In genomic region chr6:151051164-151051563, GRCh38 we compare ENCODE assay signal across 22 cellular contexts.
DNase-seq lines count a peak whose midpoint lies in the region; ATAC-seq and TF ChIP-seq lines count a peak whose summit lies in the region.
"Had no signal": no experiment of that assay in that cellular context is flagged by ENCODE, and none has a peak within 500 bp of the region (broad histone marks: within the 10 kb centered on the region; RNA-seq: fewer than 3 reads in every experiment).

No MANE protein-coding gene starts in this region.

- peaks cover 3% of the 10 kb centered on the region for H3K79me1 ChIP-seq in trophoblast cell (ENCODE audit: low read length)

- no peak overlapping the region for H3K4ac ChIP-seq in trophoblast cell (ENCODE audit: low read depth, low read length)

- no peak overlapping the region for H3K4me2 ChIP-seq in trophoblast cell (ENCODE audit: low read length)
- H3K4me2 ChIP-seq: BLaER1, KMS-11 had no signal

- in situ Hi-C loops in Panc1 (cut with HindIII; ENCODE audit: low pct_unique_long_range_greater_than_20kb, low sequenced_read_pairs), result no loop called here

- peak; percentile 30 for ATAC-seq in activated CD8-positive, alpha-beta T cell treated with anti-CD3 and anti-CD28 coated beads for 36 hours
- ATAC-seq in activated CD8-positive, alpha-beta T cell treated with anti-CD3 and anti-CD28 coated beads, Interleukin-2, amount 10 ng/mL, durations not matched to agents 7 days and 5 days, result no peak
- ATAC-seq in Panc1, result no peak

- CTCF ChIA-PET in activated CD8-positive, alpha-beta T cell treated with anti-CD3 and anti-CD28 coated beads for 36 hours (lab: Charles Lee), result interaction anchor here (0.8 kb wide), 1 partner anchor 25 kb away, joined by 3 read pairs; no protein-coding TSS in a partner anchor
- CTCF ChIA-PET in activated CD8-positive, alpha-beta T cell treated with anti-CD3 and anti-CD28 coated beads, Interleukin-2, amount 10 ng/mL, durations not matched to agents 7 days and 5 days (lab: Charles Lee), result interaction anchor here (1.0 kb wide), 1 partner anchor 37 kb away, joined by 3 read pairs; no protein-coding TSS in a partner anchor
- CTCF ChIA-PET in Panc1 (lab: Charles Lee), result no interaction called here

- peak overlapping the region; percentile 12 for H3K27ac Mint-ChIP-seq in activated CD8-positive, alpha-beta T cell treated with anti-CD3 and anti-CD28 coated beads for 36 hours
- no peak overlapping the region for H3K27ac Mint-ChIP-seq in activated CD8-positive, alpha-beta T cell treated with anti-CD3 and anti-CD28 coated beads, Interleukin-2, amount 10 ng/mL, durations not matched to agents 7 days and 5 days
- H3K27ac Mint-ChIP-seq: IgD-negative memory B cell had no signal

- no peak overlapping the region for H4K91ac ChIP-seq in trophoblast cell (ENCODE audit: low read depth, low read length)

- H3K4me3 Mint-ChIP-seq in activated CD8-positive, alpha-beta T cell treated with anti-CD3 and anti-CD28 coated beads for 36 hours, result no peak overlapping the region
- no peak overlapping the region for H3K4me3 Mint-ChIP-seq in activated CD8-positive, alpha-beta T cell treated with anti-CD3 and anti-CD28 coated beads, Interleukin-2, amount 10 ng/mL, durations not matched to agents 7 days and 5 days
- H3K4me3 Mint-ChIP-seq: CD4-positive, CD25-positive, alpha-beta regulatory T cell; IgD-negative memory B cell had no signal

- no peak overlapping the region for H3K18ac ChIP-seq in trophoblast cell (ENCODE audit: low read length)

- H2BK12ac ChIP-seq in trophoblast cell (ENCODE audit: low read length), result no peak overlapping the region

- H3K4me1 Mint-ChIP-seq in activated CD8-positive, alpha-beta T cell treated with anti-CD3 and anti-CD28 coated beads for 36 hours (ENCODE audit: low read depth), result peaks cover 4% of the 10 kb centered on the region
- H3K4me1 Mint-ChIP-seq in activated CD8-positive, alpha-beta T cell treated with anti-CD3 and anti-CD28 coated beads, Interleukin-2, amount 10 ng/mL, durations not matched to agents 7 days and 5 days (ENCODE audit: low read depth), result no peaks in the 10 kb centered on the region
- H3K4me1 Mint-ChIP-seq: IgD-negative memory B cell had no signal

- H4K8ac ChIP-seq in trophoblast cell (ENCODE audit: low read depth, low read length), result no peak overlapping the region

- H3K27me3 Mint-ChIP-seq in activated CD8-positive, alpha-beta T cell treated with anti-CD3 and anti-CD28 coated beads for 36 hours, result no peaks in the 10 kb centered on the region
- H3K27me3 Mint-ChIP-seq in activated CD8-positive, alpha-beta T cell treated with anti-CD3 and anti-CD28 coated beads, Interleukin-2, amount 10 ng/mL, durations not matched to agents 7 days and 5 days (ENCODE audit: low read depth), result no peaks in the 10 kb centered on the region
- H3K27me3 Mint-ChIP-seq: CD4-positive, CD25-positive, alpha-beta regulatory T cell; IgD-negative memory B cell had no signal

- H3K9me3 ChIP-seq in Panc1 (ENCODE audit: control insufficient read depth, insufficient read depth, low read depth, low read length) (no peaks in the 10 kb centered on the region; the same call in 1 of the 2 replicates), colonic mucosa (no peaks in the 10 kb centered on the region), trophoblast cell (ENCODE audit: insufficient read depth, low read depth, low read length) (no peaks in the 10 kb centered on the region)
- H3K9me3 ChIP-seq: Peyer's patch had no signal

- peaks cover 5% of the 10 kb centered on the region for H3K9me3 Mint-ChIP-seq in activated CD8-positive, alpha-beta T cell treated with anti-CD3 and anti-CD28 coated beads for 36 hours
- H3K9me3 Mint-ChIP-seq in activated CD8-positive, alpha-beta T cell treated with anti-CD3 and anti-CD28 coated beads, Interleukin-2, amount 10 ng/mL, durations not matched to agents 7 days and 5 days (ENCODE audit: insufficient read depth), result no peaks in the 10 kb centered on the region

- H3K36me3 ChIP-seq in Panc1 (ENCODE audit: control insufficient read depth, insufficient read depth, low read length) (no peaks in the 10 kb centered on the region), colonic mucosa (no peaks in the 10 kb centered on the region), trophoblast cell (ENCODE audit: control insufficient read depth in 1 of 2, insufficient read depth in 2 of 2, low read length in 2 of 2) (peaks cover 4 to 24% of the 10 kb centered on the region in 2 experiments)
- H3K36me3 ChIP-seq: Peyer's patch had no signal

- no peak overlapping the region for H2BK5ac ChIP-seq in trophoblast cell (ENCODE audit: low read depth, low read length, poor library complexity)

- no peak for TF ChIP-seq CTCF in activated CD8-positive, alpha-beta T cell treated with anti-CD3 and anti-CD28 coated beads for 36 hours (IDR thresholded peaks at IDR 0.05)
- no peak for TF ChIP-seq CTCF in Panc1 (IDR thresholded peaks at IDR 0.05)
- TF ChIP-seq CTCF in colonic mucosa (IDR thresholded peaks at IDR 0.05), result no peak
- TF ChIP-seq CTCF in lower leg skin (IDR thresholded peaks at IDR 0.05), result no peak

- TF ChIP-seq POLR2A in lower leg skin (IDR thresholded peaks at IDR 0.05), result no peak

- no peak overlapping the region for H2AFZ ChIP-seq in trophoblast cell (ENCODE audit: insufficient read depth, low read length, poor library complexity)

- H3K23ac ChIP-seq in trophoblast cell (ENCODE audit: low read length), result no peak overlapping the region

- no peaks in the 10 kb centered on the region for H3K27me3 ChIP-seq in Panc1 (ENCODE audit: control insufficient read depth, insufficient read depth, low read length)
- no peaks in the 10 kb centered on the region for H3K27me3 ChIP-seq in colonic mucosa
- no peaks in the 10 kb centered on the region for H3K27me3 ChIP-seq in trophoblast cell (ENCODE audit: insufficient read depth, low read length)
- H3K27me3 ChIP-seq: BLaER1, Peyer's patch had no signal

- POLR2A ChIA-PET in activated CD8-positive, alpha-beta T cell treated with anti-CD3 and anti-CD28 coated beads for 36 hours (lab: Charles Lee), result no interaction called here
- POLR2A ChIA-PET in activated CD8-positive, alpha-beta T cell treated with anti-CD3 and anti-CD28 coated beads, Interleukin-2, amount 10 ng/mL, durations not matched to agents 7 days and 5 days (lab: Charles Lee), result no interaction called here
- POLR2A ChIA-PET in Panc1 (lab: Charles Lee), result no interaction called here

- peaks cover 59% of the 10 kb centered on the region for H3K36me3 Mint-ChIP-seq in activated CD8-positive, alpha-beta T cell treated with anti-CD3 and anti-CD28 coated beads for 36 hours (ENCODE audit: low read depth)
- peaks cover 29% of the 10 kb centered on the region for H3K36me3 Mint-ChIP-seq in activated CD8-positive, alpha-beta T cell treated with anti-CD3 and anti-CD28 coated beads, Interleukin-2, amount 10 ng/mL, durations not matched to agents 7 days and 5 days (ENCODE audit: low read depth)

- no CpG with 5 or more reads among the region's 6 CpGs for WGBS in trophoblast cell (ENCODE audit: extremely low coverage, insufficient coverage, insufficient read length)
- 98% methylated on average over 6 of the region's 6 CpGs for WGBS in lower leg skin, 2 donors

- no peak overlapping the region for H2AK5ac ChIP-seq in trophoblast cell (ENCODE audit: low read length)

- peak; percentile 42 for DNase-seq in activated CD8-positive, alpha-beta T cell treated with anti-CD3 and anti-CD28 coated beads for 36 hours
- DNase-seq in activated CD8-positive, alpha-beta T cell treated with anti-CD3 and anti-CD28 coated beads, Interleukin-2, amount 10 ng/mL, durations not matched to agents 7 days and 5 days, result no peak
- DNase-seq in Panc1 (ENCODE audit: low read depth, low spot score) (no peak), colonic mucosa (peak; percentile 3), trophoblast cell (peak; percentile 66 to 85), lower leg skin (ENCODE audit: low spot score in 2 of 2) (no peak), hepatic stellate cell (ENCODE audit: low spot score) (no peak), HCEC 1CT (no peak)
- DNase-seq: CD4-positive, CD25-positive, alpha-beta regulatory T cell; NCI-H1048; NCI-H1417 treated with DMSO at 0.1 percent for 48 hours; NCI-H1694 treated with DMSO at 0.1 percent for 48 hours; NCI-H2081; NCI-H226; NCI-H510A; NCI-H69; Peyer's patch; SIG-M5 had no signal

- no peak overlapping the region for H3K14ac ChIP-seq in trophoblast cell (ENCODE audit: low read length)

- H3K4me1 ChIP-seq in Panc1 (ENCODE audit: control insufficient read depth, insufficient read depth, low read length) (peaks cover 7% of the 10 kb centered on the region; the same call in 1 of the 2 replicates), colonic mucosa (no peaks in the 10 kb centered on the region), trophoblast cell (ENCODE audit: control insufficient read depth in 1 of 2, insufficient read depth in 2 of 2, low read length in 2 of 2) (peaks cover 3% of the 10 kb centered on the region in 2 experiments)
- H3K4me1 ChIP-seq: Peyer's patch had no signal

- H2BK120ac ChIP-seq in trophoblast cell (ENCODE audit: insufficient read depth, low read length, poor library complexity), result no peak overlapping the region

- H3K27ac ChIP-seq in Panc1 (ENCODE audit: low read length) (peak overlapping the region; percentile 37), colonic mucosa (no peak overlapping the region), trophoblast cell (ENCODE audit: low read depth, low read length) (no peak overlapping the region)
- H3K27ac ChIP-seq: BLaER1, KMS-11, Peyer's patch, SK-N-MC had no signal

- H3K4me3 ChIP-seq in Panc1 (ENCODE audit: low read depth in 2 of 2, low read length in 2 of 2) (no peak overlapping the region), colonic mucosa (no peak overlapping the region), trophoblast cell (ENCODE audit: low read depth, low read length) (no peak overlapping the region), lower leg skin (ENCODE audit: low read depth, poor library complexity, severe bottlenecking) (no peak overlapping the region)
- H3K4me3 ChIP-seq: BLaER1, Peyer's patch, SK-N-MC had no signal

- BruUV-seq in Panc1 (replicated peaks; lab: Mats Ljungman, UMichigan), result no TSS peak

- intact Hi-C loops in activated CD8-positive, alpha-beta T cell treated with anti-CD3 and anti-CD28 coated beads for 36 hours (cut with micrococcal nuclease), result no loop called here
- intact Hi-C loops in Panc1 (cut with micrococcal nuclease; ENCODE audit: unreplicated experiment) (no loop called here), colonic mucosa (cut with DNase I) (no loop called here), lower leg skin (cut with DNase I; ENCODE audit: low total_unique reads) (no loop called here)

- no peak overlapping the region for H3K9ac ChIP-seq in colonic mucosa (ENCODE audit: low read depth in 2 of 2, low read length in 2 of 2)
- H3K9ac ChIP-seq in trophoblast cell (ENCODE audit: low read length), result no peak overlapping the region
- H3K9ac ChIP-seq: BLaER1, KMS-11 had no signal

- H4K12ac ChIP-seq in trophoblast cell (ENCODE audit: low read depth, low read length), result no peak overlapping the region

- no peaks in the 10 kb centered on the region for H3K79me2 ChIP-seq in trophoblast cell (ENCODE audit: control insufficient read depth, insufficient read depth, low read length, poor library complexity)

Comparison
In these comparisons a context has a peak if more than half of its experiments do, and no peak if none do; other contexts are left out.
1. DNase-seq: peak in activated CD8-positive, alpha-beta T cell treated with anti-CD3 and anti-CD28 coated beads for 36 hours (single experiment), colonic mucosa (single experiment) and trophoblast cell (2 of 2); none in activated CD8-positive, alpha-beta T cell treated with anti-CD3 and anti-CD28 coated beads, Interleukin-2, amount 10 ng/mL, durations not matched to agents 7 days and 5 days (single experiment), Panc1 (single experiment), lower leg skin (0 of 2), hepatic stellate cell (single experiment) and HCEC 1CT (single experiment).